Comparison of ENCODE assay signal across 21 cellular contexts in the genomic region with DNA sequence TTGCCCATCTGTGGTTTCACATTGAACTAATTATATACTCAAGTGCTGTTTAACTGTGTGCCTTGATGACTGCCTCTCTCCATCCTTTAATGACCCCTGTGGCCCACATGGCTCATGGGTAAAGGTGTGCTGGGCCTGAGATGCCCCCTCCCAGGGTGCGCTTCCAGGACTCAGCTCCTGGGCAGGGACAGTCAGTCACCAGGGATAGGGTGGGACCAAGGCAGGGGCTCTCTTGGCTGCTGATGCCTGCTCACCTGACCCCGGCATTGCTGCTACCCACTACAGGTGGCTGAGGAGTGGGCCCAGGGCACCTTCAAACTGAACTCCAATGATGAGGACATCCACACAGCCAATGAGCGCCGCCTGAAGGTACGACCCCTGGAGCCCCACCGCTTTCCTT. TPM values are rescaled to one million over a fixed set of nuclear protein-coding genes. Genes with fewer than 3 reads are reported as not detected.
DNase-seq lines count a peak whose midpoint lies in the region; ATAC-seq lines count a peak whose summit lies in the region.
"Had no signal": no experiment of that assay in that cellular context is flagged by ENCODE, and none has a peak within 500 bp of the region (broad histone marks: within the 10 kb centered on the region; RNA-seq: fewer than 3 reads in every experiment).

No MANE protein-coding gene starts in this region.

- H4K8ac ChIP-seq in trophoblast cell (ENCODE audit: low read depth, low read length): no peak overlapping the region

- H3K9ac ChIP-seq in trophoblast cell (ENCODE audit: low read length): peak overlapping the region; percentile 41
- H3K9ac ChIP-seq: GM23248 had no signal

- H3K36me3 Mint-ChIP-seq in effector memory CD8-positive, alpha-beta T cell (ENCODE audit: insufficient read depth): peaks cover 21% of the 10 kb centered on the region

- H3K27ac Mint-ChIP-seq in effector memory CD8-positive, alpha-beta T cell: peak overlapping the region; percentile 46
- H3K27ac Mint-ChIP-seq: IgD-negative memory B cell had no signal

- H3K4me3 Mint-ChIP-seq in effector memory CD8-positive, alpha-beta T cell: no peak overlapping the region
- H3K4me3 Mint-ChIP-seq: CD4-positive, CD25-positive, alpha-beta regulatory T cell; CD8-positive, alpha-beta memory T cell; IgD-negative memory B cell had no signal

- no peaks in the 10 kb centered on the region for H3K9me3 Mint-ChIP-seq in effector memory CD8-positive, alpha-beta T cell
- H3K9me3 Mint-ChIP-seq: CD4-positive, CD25-positive, alpha-beta regulatory T cell; CD8-positive, alpha-beta memory T cell; IgD-negative memory B cell had no signal

- no peaks in the 10 kb centered on the region for H3K79me1 ChIP-seq in trophoblast cell (ENCODE audit: low read length)

- H3K27me3 ChIP-seq in trophoblast cell (ENCODE audit: insufficient read depth, low read length): no peaks in the 10 kb centered on the region
- H3K27me3 ChIP-seq: BE2C had no signal

- no peak overlapping the region for H3K14ac ChIP-seq in trophoblast cell (ENCODE audit: low read length)

- peaks cover 18 to 20% of the 10 kb centered on the region in 2 experiments for H3K36me3 ChIP-seq in trophoblast cell (ENCODE audit: control insufficient read depth in 1 of 2, insufficient read depth in 2 of 2, low read length in 2 of 2)

- H4K12ac ChIP-seq in trophoblast cell (ENCODE audit: low read depth, low read length): no peak overlapping the region

- no peak overlapping the region for H4K91ac ChIP-seq in trophoblast cell (ENCODE audit: low read depth, low read length)

- no peaks in the 10 kb centered on the region for H3K27me3 Mint-ChIP-seq in effector memory CD8-positive, alpha-beta T cell
- H3K27me3 Mint-ChIP-seq: CD4-positive, CD25-positive, alpha-beta regulatory T cell; CD8-positive, alpha-beta memory T cell; IgD-negative memory B cell had no signal

- peaks cover 0 to 9% of the 10 kb centered on the region in 2 donors for H3K4me1 Mint-ChIP-seq in effector memory CD8-positive, alpha-beta T cell (ENCODE audit: low read depth in 2 of 2)

- no peak overlapping the region for H2AFZ ChIP-seq in trophoblast cell (ENCODE audit: insufficient read depth, low read length, poor library complexity)
- H2AFZ ChIP-seq: GM23248 had no signal

- DNase-seq in NCI-H69 (lab: John Stamatoyannopoulos, UW) (peak; percentile 65), trophoblast cell (no peak), NOMO-1 treated with DMSO at 0.1 percent for 48 hours (lab: John Stamatoyannopoulos, UW; ENCODE audit: unreplicated experiment) (no peak)
- no peak for DNase-seq in effector memory CD8-positive, alpha-beta T cell
- no peak for DNase-seq in activated naive CD4-positive, alpha-beta T cell treated with anti-CD3 and anti-CD28 coated beads, Interleukin-2, amount 50 U/mL, for 16 hours
- DNase-seq: ACHN; BE2C; C1 segment of cervical spinal cord; CD4-positive, CD25-positive, alpha-beta regulatory T cell; CD8-positive, alpha-beta memory T cell; COR-L47; DMS 273 treated with DMSO at 0.1 percent for 48 hours; DMS53; DND-41; EL; GM23248; HCEC 1CT had no signal

- no peak overlapping the region for H3K23ac ChIP-seq in trophoblast cell (ENCODE audit: low read length)

- H2BK5ac ChIP-seq in trophoblast cell (ENCODE audit: low read depth, low read length, poor library complexity): no peak overlapping the region

- H2BK120ac ChIP-seq in trophoblast cell (ENCODE audit: insufficient read depth, low read length, poor library complexity): no peak overlapping the region

- H2BK12ac ChIP-seq in trophoblast cell (ENCODE audit: low read length): no peak overlapping the region

- WGBS in trophoblast cell (ENCODE audit: extremely low coverage, insufficient coverage, insufficient read length): no CpG with 5 or more reads among the region's 6 CpGs

- ATAC-seq in effector memory CD8-positive, alpha-beta T cell (replicated peaks): no peak
- ATAC-seq in GM21529 (IDR thresholded peaks at IDR 0.05; ENCODE audit: unreplicated experiment): no peak
- ATAC-seq: GM12878, HepG2 had no signal

- no peak overlapping the region for H3K18ac ChIP-seq in trophoblast cell (ENCODE audit: low read length)

- H3K27ac ChIP-seq in trophoblast cell (ENCODE audit: low read depth, low read length): no peak overlapping the region
- H3K27ac ChIP-seq: GM23248 had no signal

- H3K4me2 ChIP-seq in trophoblast cell (ENCODE audit: low read length): no peak overlapping the region

- no peak overlapping the region for H3K4ac ChIP-seq in trophoblast cell (ENCODE audit: low read depth, low read length)

- no peaks in the 10 kb centered on the region for H3K4me1 ChIP-seq in trophoblast cell (ENCODE audit: control insufficient read depth in 1 of 2, insufficient read depth in 2 of 2, low read length in 2 of 2)

- no peaks in the 10 kb centered on the region for H3K9me3 ChIP-seq in trophoblast cell (ENCODE audit: insufficient read depth, low read depth, low read length)
- H3K9me3 ChIP-seq: BE2C had no signal

- no peak overlapping the region for H3K4me3 ChIP-seq in trophoblast cell (ENCODE audit: low read depth, low read length)
- H3K4me3 ChIP-seq: GM12878, GM23248 had no signal

- no peaks in the 10 kb centered on the region for H3K79me2 ChIP-seq in trophoblast cell (ENCODE audit: control insufficient read depth, insufficient read depth, low read length, poor library complexity)

- H2AK5ac ChIP-seq in trophoblast cell (ENCODE audit: low read length): no peak overlapping the region

RNA-seq across cellular contexts. Expression of a gene that starts 6.5 kb away (rescaled TPM):
- polyA plus RNA-seq in trophoblast cell (2013): 16.5 and 17.4 TPM in 2 replicates

RNA-seq across cellular contexts. Expression of a gene that starts 32.6 kb away (rescaled TPM):
- 12.0 and 12.2 TPM in 2 replicates for polyA plus RNA-seq in trophoblast cell (2013)
